In the genomic region with DNA sequence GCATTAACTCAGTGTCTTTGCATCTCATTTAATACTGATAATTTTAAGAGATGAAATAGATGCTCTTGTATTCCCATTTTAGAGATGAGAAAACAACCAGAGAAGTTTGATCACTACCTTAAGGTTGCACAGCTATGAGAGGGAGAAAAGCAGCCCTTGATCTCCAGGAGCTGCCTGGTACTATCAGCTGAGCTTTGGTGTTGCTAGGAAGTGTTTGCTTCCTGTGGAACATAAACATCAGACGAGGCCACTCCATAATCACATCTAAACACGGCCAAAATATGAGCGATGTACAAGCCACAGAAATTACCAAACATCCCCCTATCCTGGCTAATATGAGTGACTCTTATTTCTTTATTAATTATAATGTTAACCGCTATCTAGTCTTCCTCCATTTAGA, we compare ENCODE assay signal across 8 cellular contexts. TPM values are rescaled to one million over a fixed set of nuclear protein-coding genes. Genes with fewer than 3 reads are reported as not detected.
DNase-seq lines count a peak whose midpoint lies in the region; ATAC-seq, FAIRE-seq and TF ChIP-seq lines count a peak whose summit lies in the region.

No MANE protein-coding gene starts in this region.

- FAIRE-seq in kidney (lab: Jason Lieb, UNC): no peak

- POLR2A ChIA-PET in CD8-positive, alpha-beta T cell (lab: Charles Lee): interaction anchor here (0.8 to 2.2 kb wide), 3 partner anchors 9 to 15 kb away, joined by 4 to 18 read pairs (median 8); a partner anchor contains a TSS
- POLR2A ChIA-PET in MCF 10A (lab: Yijun Ruan, JAX): interaction anchor here (0.6 to 5.4 kb wide), 6 partner anchors 10 to 385 kb away, joined by 3 to 71 read pairs (median 3); a partner anchor contains a TSS

- peaks cover 30% of the 10 kb centered on the region for H3K4me1 ChIP-seq in CD8-positive, alpha-beta T cell (ENCODE audit: insufficient read depth, low read length)
- peaks cover 5% of the 10 kb centered on the region in 2 donors for H3K4me1 ChIP-seq in kidney (ENCODE audit: control insufficient read depth in 1 of 2, insufficient read depth in 1 of 2, low read depth in 1 of 2, low read length in 2 of 2)

- peak overlapping the region; percentile 55 for H3K27ac Mint-ChIP-seq in CD8-positive, alpha-beta T cell
- peak overlapping the region; percentile 33 for H3K27ac Mint-ChIP-seq in MCF 10A (ENCODE audit: low read depth, unreplicated experiment)
- H3K27ac Mint-ChIP-seq in neural crest cell (ENCODE audit: unreplicated experiment): no peak overlapping the region

- no peak for DNase-seq in CD8-positive, alpha-beta T cell
- DNase-seq in LNCaP clone FGC (ENCODE audit: low read depth) (no peak), MCF 10A (ENCODE audit: unreplicated experiment) (no peak), neural crest cell (ENCODE audit: low read depth, low spot score) (no peak), kidney (no peak), NCI-H128 (lab: John Stamatoyannopoulos, UW; ENCODE audit: unreplicated experiment) (no peak)

- peak overlapping the region; percentile 86 for H3K4me3 ChIP-seq in CD8-positive, alpha-beta T cell (ENCODE audit: low read depth, low read length)
- peak overlapping the region; percentile 76 for H3K4me3 ChIP-seq in LNCaP clone FGC (ENCODE audit: low read depth, low read length)
- H3K4me3 ChIP-seq in kidney (ENCODE audit: low read length in 2 of 2): peak overlapping the region in 1 of 2 donors; percentile 38

- intact Hi-C loops in CD8-positive, alpha-beta T cell (cut with DNase I, micrococcal nuclease): loop anchor here (1.0 kb wide), 2 partner anchors 12 to 640 kb away; a partner anchor contains a TSS
- intact Hi-C loops in MCF 10A (cut with micrococcal nuclease) (no loop called here), kidney (cut with DNase I) (no loop called here)

- BruUV-seq in MCF 10A (replicated peaks; lab: Mats Ljungman, UMichigan): no TSS peak

- TF ChIP-seq CTCF in CD8-positive, alpha-beta T cell (IDR thresholded peaks at IDR 0.05): no peak
- TF ChIP-seq CTCF in LNCaP clone FGC (IDR thresholded peaks at IDR 0.05; ENCODE audit: control insufficient read depth, extremely low read depth, insufficient read depth) (no peak), MCF 10A (IDR thresholded peaks at IDR 0.05; ENCODE audit: unreplicated experiment) (no peak), neural crest cell (conservative IDR thresholded peaks at IDR 0.05) (no peak), kidney (IDR thresholded peaks at IDR 0.05; ENCODE audit: borderline replicate concordance, extremely low read depth, insufficient read depth) (no peak)

- H3K27ac ChIP-seq in CD8-positive, alpha-beta T cell (ENCODE audit: low read depth, low read length): no peak overlapping the region
- no peak overlapping the region for H3K27ac ChIP-seq in kidney (ENCODE audit: low read depth in 2 of 2, low read length in 2 of 2)

- CTCF ChIA-PET in CD8-positive, alpha-beta T cell (lab: Charles Lee): interaction anchor here (2.1 kb wide), 1 partner anchor 10 kb away, joined by 8 read pairs; no protein-coding TSS in a partner anchor
- CTCF ChIA-PET in MCF 10A (lab: Yijun Ruan, JAX): interaction anchor here (0.6 kb wide), 1 partner anchor 47 kb away, joined by 3 read pairs; no protein-coding TSS in a partner anchor

- peak overlapping the region; percentile 79 for H3K4me3 Mint-ChIP-seq in CD8-positive, alpha-beta T cell
- H3K4me3 Mint-ChIP-seq in MCF 10A (ENCODE audit: unreplicated experiment) (peak overlapping the region; percentile 96), neural crest cell (peak overlapping the region; percentile 79)

- H3K4me1 Mint-ChIP-seq in CD8-positive, alpha-beta T cell (ENCODE audit: low read depth): peaks cover 44% of the 10 kb centered on the region
- peaks cover 30% of the 10 kb centered on the region for H3K4me1 Mint-ChIP-seq in MCF 10A (ENCODE audit: insufficient read depth, unreplicated experiment)
- H3K4me1 Mint-ChIP-seq in neural crest cell: peaks cover 36% of the 10 kb centered on the region

- peaks cover 10% of the 10 kb centered on the region for H3K36me3 Mint-ChIP-seq in CD8-positive, alpha-beta T cell
- H3K36me3 Mint-ChIP-seq in MCF 10A (ENCODE audit: insufficient read depth, unreplicated experiment): peaks cover 12% of the 10 kb centered on the region
- H3K36me3 Mint-ChIP-seq in neural crest cell (ENCODE audit: low read depth): no peaks in the 10 kb centered on the region

- ATAC-seq in CD8-positive, alpha-beta T cell: no peak
- ATAC-seq in GM19455 (IDR thresholded peaks at IDR 0.05; ENCODE audit: unreplicated experiment): no peak
- no peak for ATAC-seq in HG03521 (IDR thresholded peaks at IDR 0.05; ENCODE audit: unreplicated experiment)

- no peaks in the 10 kb centered on the region for H3K27me3 ChIP-seq in CD8-positive, alpha-beta T cell (ENCODE audit: insufficient read depth, low read length)

- H3K9me3 Mint-ChIP-seq in CD8-positive, alpha-beta T cell: no peaks in the 10 kb centered on the region
- H3K9me3 Mint-ChIP-seq in MCF 10A (ENCODE audit: unreplicated experiment): no peaks in the 10 kb centered on the region
- no peaks in the 10 kb centered on the region for H3K9me3 Mint-ChIP-seq in neural crest cell

- no peaks in the 10 kb centered on the region for H3K9me3 ChIP-seq in CD8-positive, alpha-beta T cell (ENCODE audit: low read length)
- no peaks in the 10 kb centered on the region for H3K9me3 ChIP-seq in kidney (ENCODE audit: control insufficient read depth in 1 of 2, low read length in 2 of 2)

- H3K27me3 Mint-ChIP-seq in CD8-positive, alpha-beta T cell (ENCODE audit: low read depth): no peaks in the 10 kb centered on the region
- H3K27me3 Mint-ChIP-seq in MCF 10A (ENCODE audit: insufficient read depth, unreplicated experiment) (no peaks in the 10 kb centered on the region), neural crest cell (ENCODE audit: low read depth) (no peaks in the 10 kb centered on the region)

- H3K36me3 ChIP-seq in CD8-positive, alpha-beta T cell (ENCODE audit: insufficient read depth, low read length): no peaks in the 10 kb centered on the region
- H3K36me3 ChIP-seq in kidney (ENCODE audit: control insufficient read depth in 1 of 2, insufficient read depth in 2 of 2, low read length in 2 of 2): no peaks in the 10 kb centered on the region

- H3K9ac ChIP-seq in kidney (ENCODE audit: low read length in 2 of 2): no peak overlapping the region

RNA-seq across cellular contexts. Expression of a gene that starts 0.6 kb away (rescaled TPM):
- 10 to 100 TPM; 38.6 to 42.6 TPM for total RNA-seq in CD8-positive, alpha-beta T cell
- 36.9 and 41.8 TPM in 2 replicates for total RNA-seq in MCF 10A (2022)
- 41.1 and 43.3 TPM in 2 replicates for total RNA-seq in neural crest cell
- 38.4 TPM for total RNA-seq in kidney
- 10.4 TPM for polyA plus RNA-seq in kidney (ENCODE audit: insufficient read depth, low read depth, low replicate concordance)

RNA-seq across cellular contexts. Expression of a gene that starts 11.5 kb away (rescaled TPM):
- total RNA-seq in CD8-positive, alpha-beta T cell: 10 to 100 TPM; 41.4 to 41.9 TPM
- total RNA-seq in MCF 10A (2022) (27.4 and 31.2 TPM in 2 replicates), neural crest cell (33.4 and 36.6 TPM in 2 replicates), kidney (24.2 TPM)
- polyA plus RNA-seq in kidney (ENCODE audit: insufficient read depth, low read depth, low replicate concordance): 52.7 TPM

Comparison
In these comparisons a context has a peak if more than half of its experiments do, and no peak if none do; other contexts are left out.
1. intact Hi-C loops: an anchor here in CD8-positive, alpha-beta T cell (1.0 kb wide); none called in MCF 10A and kidney.